12 cellular contexts compared by ENCODE assay signal in genomic region chr10:1044146-1044545, GRCh38. TPM values are rescaled to one million over a fixed set of nuclear protein-coding genes. Genes with fewer than 3 reads are reported as not detected.
DNase-seq lines count a peak whose midpoint lies in the region; ATAC-seq, FAIRE-seq and TF ChIP-seq lines count a peak whose summit lies in the region.
"Had no signal": no experiment of that assay in that cellular context is flagged by ENCODE, and none has a peak within 500 bp of the region (broad histone marks: within the 10 kb centered on the region; RNA-seq: fewer than 3 reads in every experiment).

No MANE protein-coding gene starts in this region.

- H3K36me3 Mint-ChIP-seq in astrocyte (ENCODE audit: low read depth, unreplicated experiment): no peaks in the 10 kb centered on the region

- H3K4me1 Mint-ChIP-seq in astrocyte (ENCODE audit: low read depth, unreplicated experiment): peaks cover 10% of the 10 kb centered on the region

- H3K27ac ChIP-seq in left ventricle myocardium inferior (replicated peaks): peak overlapping the region; percentile 71
- no peak overlapping the region for H3K27ac ChIP-seq in astrocyte (ENCODE audit: low read depth, low read length)
- peak overlapping the region; percentile 63 for H3K27ac ChIP-seq in upper lobe of right lung

- no peaks in the 10 kb centered on the region for H3K27me3 Mint-ChIP-seq in astrocyte (ENCODE audit: low read depth, unreplicated experiment)

- intact Hi-C loops in left ventricle myocardium inferior (cut with micrococcal nuclease) (no loop called here), Right ventricle myocardium inferior (cut with DNase I) (no loop called here), upper lobe of right lung (cut with DNase I) (no loop called here)

- no peaks in the 10 kb centered on the region for H3K9me3 Mint-ChIP-seq in astrocyte (ENCODE audit: unreplicated experiment)

- peaks cover 59% of the 10 kb centered on the region for H4K20me1 ChIP-seq in astrocyte (ENCODE audit: insufficient read depth, low read length)

- H3K27me3 ChIP-seq in left ventricle myocardium inferior (ENCODE audit: low read depth) (no peaks in the 10 kb centered on the region), astrocyte (ENCODE audit: insufficient read depth, low read length) (no peaks in the 10 kb centered on the region), mucosa of stomach (ENCODE audit: control insufficient read depth, insufficient read depth, low read length) (no peaks in the 10 kb centered on the region), upper lobe of right lung (no peaks in the 10 kb centered on the region)

- H2AFZ ChIP-seq in astrocyte (ENCODE audit: low read depth, low read length): no peak overlapping the region

- no peak for ATAC-seq in Right ventricle myocardium inferior
- no peak for ATAC-seq in upper lobe of right lung
- ATAC-seq: SK-N-SH treated with all-trans-retinoic acid at 6 μM for 48 hours had no signal

- H3K4me3 ChIP-seq in left ventricle myocardium inferior (no peak overlapping the region), astrocyte (ENCODE audit: insufficient read depth, low read depth, low read length) (no peak overlapping the region), mucosa of stomach (ENCODE audit: low read length) (no peak overlapping the region), upper lobe of right lung (peak overlapping the region; percentile 18)

- no peak for TF ChIP-seq CTCF in left ventricle myocardium inferior (IDR thresholded peaks at IDR 0.05; ENCODE audit: borderline replicate concordance)
- TF ChIP-seq CTCF in astrocyte (IDR thresholded peaks at IDR 0.05; ENCODE audit: insufficient read depth, low read depth, low read length): no peak
- TF ChIP-seq CTCF in upper lobe of right lung (IDR thresholded peaks at IDR 0.05): no peak

- no peak for FAIRE-seq in astrocyte (lab: Jason Lieb, UNC)
- FAIRE-seq: bronchial epithelial cell had no signal

- peak overlapping the region; percentile 23 for H3K4me2 ChIP-seq in astrocyte (ENCODE audit: low read length)

- DNase-seq in left ventricle myocardium inferior (no peak), Right ventricle myocardium inferior (ENCODE audit: missing footprints) (no peak), astrocyte (ENCODE audit: low read depth) (no peak), upper lobe of right lung (no peak), NCI-H2227 treated with DMSO at 0.1 percent for 48 hours (lab: John Stamatoyannopoulos, UW) (no peak), GOT3 (lab: John Stamatoyannopoulos, UW) (no peak)
- no peak for DNase-seq in stimulated activated CD4-positive, alpha-beta T cell treated with anti-CD3 and anti-CD28 coated beads, Interleukin-2, amount 100 ng/mL, for 48 hours
- DNase-seq: NCI-H1694; stimulated activated CD4-positive, alpha-beta T cell treated with anti-CD3 and anti-CD28 coated beads, Interleukin-4, amount 100 ng/mL, for 1 hour had no signal

- peaks cover 36% of the 10 kb centered on the region for H3K36me3 ChIP-seq in left ventricle myocardium inferior
- H3K36me3 ChIP-seq in astrocyte (ENCODE audit: insufficient read depth, low read length): peaks cover 37% of the 10 kb centered on the region
- peaks cover 5% of the 10 kb centered on the region for H3K36me3 ChIP-seq in mucosa of stomach (ENCODE audit: control insufficient read depth, insufficient read depth, low read length)
- H3K36me3 ChIP-seq in upper lobe of right lung: peaks cover 44% of the 10 kb centered on the region

- H3K27ac Mint-ChIP-seq in astrocyte (ENCODE audit: unreplicated experiment): no peak overlapping the region

- no peak overlapping the region for H3K4me3 Mint-ChIP-seq in astrocyte (ENCODE audit: unreplicated experiment)

- peaks cover 49% of the 10 kb centered on the region for H3K79me2 ChIP-seq in astrocyte (ENCODE audit: insufficient read depth, low read length)

- no peak overlapping the region for H3K9ac ChIP-seq in astrocyte (ENCODE audit: low read length)
- H3K9ac ChIP-seq in mucosa of stomach (ENCODE audit: low read length): peak overlapping the region; percentile 33

- H3K9me3 ChIP-seq in left ventricle myocardium inferior (replicated peaks) (no peaks in the 10 kb centered on the region), astrocyte (ENCODE audit: insufficient read depth, low read depth, low read length) (no peaks in the 10 kb centered on the region), mucosa of stomach (ENCODE audit: control insufficient read depth, low read length) (no peaks in the 10 kb centered on the region), upper lobe of right lung (no peaks in the 10 kb centered on the region)

- H3K4me1 ChIP-seq in left ventricle myocardium inferior (peaks cover 52% of the 10 kb centered on the region), astrocyte (ENCODE audit: insufficient read depth, low read length) (peaks cover 5% of the 10 kb centered on the region), mucosa of stomach (ENCODE audit: control insufficient read depth, insufficient read depth, low read length) (peaks cover 4% of the 10 kb centered on the region), upper lobe of right lung (peaks cover 18% of the 10 kb centered on the region)

RNA-seq across cellular contexts. Expression of gene IDI1, which starts 4.8 kb away (rescaled TPM):
- total RNA-seq in left ventricle myocardium inferior: 15.6 TPM
- 14.6 TPM for total RNA-seq in Right ventricle myocardium inferior
- total RNA-seq in astrocyte: 43.0 and 63.2 TPM in 2 replicates
- 68.5 TPM for total RNA-seq in upper lobe of right lung

RNA-seq across cellular contexts. Expression of gene WDR37, which starts 12.0 kb away (rescaled TPM):
- total RNA-seq in left ventricle myocardium inferior (28.2 TPM), Right ventricle myocardium inferior (28.9 TPM), astrocyte (20.9 and 22.8 TPM in 2 replicates), upper lobe of right lung (19.9 TPM)

RNA-seq across cellular contexts. Expression of gene IDI2, which starts 18.5 kb away (rescaled TPM):
- total RNA-seq in left ventricle myocardium inferior: 0.33 TPM
- total RNA-seq in Right ventricle myocardium inferior: 0.30 TPM
- not detected in 2 replicates for total RNA-seq in astrocyte
- not detected for total RNA-seq in upper lobe of right lung
- total RNA-seq: bronchial epithelial cell had no signal

RNA-seq across cellular contexts. Expression of gene GTPBP4, which starts 55.9 kb away (rescaled TPM):
- total RNA-seq in left ventricle myocardium inferior: 33.8 TPM
- 29.3 TPM for total RNA-seq in Right ventricle myocardium inferior
- total RNA-seq in astrocyte: 101 and 106 TPM in 2 replicates
- 36.5 TPM for total RNA-seq in upper lobe of right lung
